1 cellular context compared by ENCODE assay signal in genomic region chr4:139281212-139281611, GRCh38.
TF ChIP-seq lines count a peak whose summit lies in the region.

No MANE protein-coding gene starts in this region.

TF ChIP-seq in K562, 482 proteins besides CTCF, POLR2A, EP300 and RAD21:
- TF ChIP-seq FOXP4 (CRISPR knock-in tag; IDR thresholded peaks at IDR 0.05; ENCODE audit: borderline replicate concordance), result no peak
